Comparison of ENCODE assay signal across 8 cellular contexts in genomic region chr9:136110082-136111061, GRCh38. TPM values are rescaled to one million over a fixed set of nuclear protein-coding genes. Genes with fewer than 3 reads are reported as not detected.
DNase-seq lines count a peak whose midpoint lies in the region; TF ChIP-seq lines count a peak whose summit lies in the region.

No MANE protein-coding gene starts in this region.

- H3K27me3 ChIP-seq in BLaER1: no peaks in the 10 kb centered on the region
- no peaks in the 10 kb centered on the region for H3K27me3 ChIP-seq in GM23248 (replicated peaks; ENCODE audit: insufficient read depth)
- H3K27me3 ChIP-seq in esophagus muscularis mucosa: no peaks in the 10 kb centered on the region
- H3K27me3 ChIP-seq in thyroid gland: no peaks in the 10 kb centered on the region

- H3K4me1 ChIP-seq in BLaER1 (peaks cover 77% of the 10 kb centered on the region), GM23248 (ENCODE audit: insufficient read depth) (peaks cover 12% of the 10 kb centered on the region), esophagus muscularis mucosa (peaks cover 54 to 62% (median 56%) of the 10 kb centered on the region in 4 donors), thyroid gland (peaks cover 7 to 28% of the 10 kb centered on the region in 2 donors)

- TF ChIP-seq CTCF in esophagus muscularis mucosa (IDR thresholded peaks at IDR 0.05) (peak in 2 of 3 experiments; percentile 19 to 26), progenitor cell of endocrine pancreas (IDR thresholded peaks at IDR 0.05; ENCODE audit: unreplicated experiment) (no peak), thyroid gland (IDR thresholded peaks at IDR 0.05) (no peak)

- no peaks in the 10 kb centered on the region for H3K79me2 ChIP-seq in GM23248 (ENCODE audit: insufficient read depth)

- H3K36me3 ChIP-seq in BLaER1: peaks cover 13% of the 10 kb centered on the region
- H3K36me3 ChIP-seq in GM23248 (ENCODE audit: low read depth): no peaks in the 10 kb centered on the region
- H3K36me3 ChIP-seq in esophagus muscularis mucosa: peaks cover 3 to 19% (median 11%) of the 10 kb centered on the region in 4 donors
- H3K36me3 ChIP-seq in thyroid gland: no peaks in the 10 kb centered on the region

- in situ Hi-C loops in GM23248 (cut with MboI): no loop called here

- H3K4me1 Mint-ChIP-seq in progenitor cell of endocrine pancreas (ENCODE audit: low read depth): peaks cover 8% of the 10 kb centered on the region

- peak overlapping the region; percentile 61 for H3K4me3 ChIP-seq in BLaER1
- peak overlapping the region; percentile 50 for H3K4me3 ChIP-seq in GM23248
- peak overlapping the region; percentile 39 to 53 (median 48) for H3K4me3 ChIP-seq in esophagus muscularis mucosa
- peak overlapping the region in 1 of 3 donors; percentile 26 for H3K4me3 ChIP-seq in thyroid gland (replicated peaks in 1 of 3)

- TF ChIP-seq EP300 in esophagus muscularis mucosa (IDR thresholded peaks at IDR 0.05): no peak

- no peaks in the 10 kb centered on the region for H3K9me3 ChIP-seq in BLaER1
- H3K9me3 ChIP-seq in GM23248 (ENCODE audit: low read depth): no peaks in the 10 kb centered on the region
- no peaks in the 10 kb centered on the region for H3K9me3 ChIP-seq in esophagus muscularis mucosa
- no peaks in the 10 kb centered on the region for H3K9me3 ChIP-seq in thyroid gland

- WGBS in GM23248 (ENCODE audit: low coverage in 1 of 2, low lambda C conversion rate in 2 of 2, missing lambda C conversion rate in 2 of 2), 2 experiments: 16 to 27% methylated on average over 28 to 42 of the region's 42 CpGs
- 2% methylated on average over 8 of the region's 42 CpGs for WGBS in esophagus muscularis mucosa
- 5 to 25% methylated on average over 14 to 35 of the region's 42 CpGs for WGBS in thyroid gland, 2 donors

- no peaks in the 10 kb centered on the region for H4K20me1 ChIP-seq in BLaER1
- no peaks in the 10 kb centered on the region for H4K20me1 ChIP-seq in GM23248 (ENCODE audit: insufficient read depth)

- H3K4me3 Mint-ChIP-seq in progenitor cell of endocrine pancreas (ENCODE audit: low read depth): peak overlapping the region; percentile 42

- H3K9ac ChIP-seq in BLaER1 (peak overlapping the region; percentile 68), GM23248 (peak overlapping the region; percentile 24; the same call in 1 of the 2 replicates)

- peak overlapping the region; percentile 90 for H3K27ac ChIP-seq in BLaER1
- H3K27ac ChIP-seq in GM23248: no peak overlapping the region
- peak overlapping the region; percentile 80 to 88 (median 82) for H3K27ac ChIP-seq in esophagus muscularis mucosa (replicated peaks in 1 of 4)
- peak overlapping the region in 1 of 3 donors; percentile 15 for H3K27ac ChIP-seq in thyroid gland

- DNase-seq in GM23248 (peak; percentile 46), esophagus muscularis mucosa (ENCODE audit: extremely low spot score) (no peak), progenitor cell of endocrine pancreas (ENCODE audit: low spot score, unreplicated experiment) (no peak), cerebellar nuclear complex (lab: John Stamatoyannopoulos, UW) (no peak), thyroid gland (no peak), A172 (ENCODE audit: low spot score) (no peak)
- peak; percentile 28 for DNase-seq in activated CD4-positive, alpha-beta T cell treated with anti-CD3 and anti-CD28 coated beads, Interleukin-2, amount 50 U/mL, for 1 hour

- peaks cover 8% of the 10 kb centered on the region for H3K27me3 Mint-ChIP-seq in progenitor cell of endocrine pancreas

- peak overlapping the region; percentile 89 for H3K4me2 ChIP-seq in BLaER1
- peak overlapping the region; percentile 80 for H3K4me2 ChIP-seq in GM23248 (ENCODE audit: unreplicated experiment)

- intact Hi-C loops in esophagus muscularis mucosa (cut with DNase I): loop anchor here (10.0 kb wide), 1 partner anchor 116 kb away; no protein-coding TSS in a partner anchor
- intact Hi-C loops in thyroid gland (cut with DNase I): no loop called here

- H3K9me3 Mint-ChIP-seq in progenitor cell of endocrine pancreas (ENCODE audit: low read depth): no peaks in the 10 kb centered on the region

- peak overlapping the region; percentile 44 for H2AFZ ChIP-seq in GM23248

- peak overlapping the region; percentile 69 for H3K27ac Mint-ChIP-seq in progenitor cell of endocrine pancreas

- H3F3A ChIP-seq in GM23248 (ENCODE audit: insufficient read depth): 0 out of 2 replicates have a peak, but pooled peaks cover 6% of the 10 kb centered on the region

- peaks cover 4% of the 10 kb centered on the region for H3K36me3 Mint-ChIP-seq in progenitor cell of endocrine pancreas (ENCODE audit: insufficient read depth)

- TF ChIP-seq POLR2A in esophagus muscularis mucosa (IDR thresholded peaks at IDR 0.05; ENCODE audit: low read depth) (no peak), thyroid gland (IDR thresholded peaks at IDR 0.05) (no peak)

- no peaks in the 10 kb centered on the region for H3K9me2 ChIP-seq in GM23248 (ENCODE audit: insufficient read depth)

RNA-seq across cellular contexts. Expression of gene TMEM250, which starts 8.3 kb away (rescaled TPM):
- total RNA-seq in GM23248 (2014; rRNA removed; shearing (Covaris generic)): 69.7 and 94.0 TPM in 2 replicates
- polyA plus RNA-seq in GM23248 (2016; fragmentation: Nextera tagmentation; extraction: Ambion mirVana): 25.2 and 25.9 TPM in 2 replicates
- total RNA-seq in esophagus muscularis mucosa (10 to 100 TPM; 33.6 to 77.6 (median 59.4) TPM), progenitor cell of endocrine pancreas (39.2 and 39.5 TPM in 2 replicates), thyroid gland (10 to 100 TPM; 23.5 to 35.3 (median 25.6) TPM)
- total RNA-seq in A172 (2014; rRNA removed; shearing (Covaris generic)): 70.4 and 81.1 TPM in 2 replicates

RNA-seq across cellular contexts. Expression of gene NACC2, which starts 15.3 kb away (rescaled TPM):
- total RNA-seq in GM23248 (2014; rRNA removed; shearing (Covaris generic)): 30.7 and 35.9 TPM in 2 replicates
- polyA plus RNA-seq in GM23248 (2016; fragmentation: Nextera tagmentation; extraction: Ambion mirVana): 5.2 and 5.3 TPM in 2 replicates
- total RNA-seq in esophagus muscularis mucosa: 100 to 1,000 TPM in 3 of 4 donors, 10 to 100 TPM in 1; 93.8 to 192 (median 142) TPM
- total RNA-seq in progenitor cell of endocrine pancreas: 11.6 and 12.9 TPM in 2 replicates
- 10 to 100 TPM; 18.4 to 33.6 (median 22.4) TPM for total RNA-seq in thyroid gland
- 34.2 and 41.6 TPM in 2 replicates for total RNA-seq in A172 (2014; rRNA removed; shearing (Covaris generic))

Comparison
In these comparisons a context has a peak if more than half of its experiments do, and no peak if none do; other contexts are left out.
1. DNase-seq: peak in GM23248 (single experiment) and activated CD4-positive, alpha-beta T cell treated with anti-CD3 and anti-CD28 coated beads, Interleukin-2, amount 50 U/mL, for 1 hour (single experiment); none in esophagus muscularis mucosa (single experiment), progenitor cell of endocrine pancreas (single experiment), cerebellar nuclear complex (0 of 2), thyroid gland (0 of 2) and A172 (single experiment).
2. CTCF ChIP-seq: peak in esophagus muscularis mucosa (2 of 3); none in progenitor cell of endocrine pancreas (single experiment) and thyroid gland (0 of 6).